ENCODE assay signal across 2 cellular contexts in the genomic region with DNA sequence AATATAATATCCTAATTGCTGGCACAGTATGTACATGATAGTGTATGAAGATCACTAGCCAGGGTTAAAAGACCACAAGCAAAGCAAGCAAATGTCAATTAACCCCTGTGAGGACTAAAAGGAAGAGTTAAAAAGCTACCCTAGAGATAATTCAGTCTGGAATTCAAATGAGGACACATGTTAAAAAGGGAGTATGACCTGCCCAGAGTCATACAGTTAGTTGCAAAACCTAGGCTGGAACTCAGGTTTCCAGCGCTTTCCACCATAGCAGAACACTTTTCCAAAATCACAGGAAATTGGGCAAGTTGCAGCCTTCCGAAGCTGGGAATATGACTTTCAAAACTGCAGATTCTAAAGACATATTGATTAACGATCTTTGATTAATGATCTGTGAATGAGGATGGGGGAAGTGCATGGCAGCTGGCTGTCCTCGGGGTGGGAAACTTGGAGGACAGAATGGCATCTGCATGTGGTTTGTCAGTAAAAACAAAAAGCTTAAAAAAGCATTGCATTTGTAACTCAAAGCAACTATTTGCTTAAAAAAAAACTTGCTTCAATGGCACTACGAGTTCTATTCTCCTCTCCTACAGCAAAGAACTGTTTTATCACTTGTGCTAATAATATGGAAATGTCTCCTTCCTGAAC.
TF ChIP-seq lines count a peak whose summit lies in the region.

No MANE protein-coding gene starts in this region.

TF ChIP-seq in GM23338, 12 proteins besides CTCF, POLR2A, EP300 and RAD21:
- TF ChIP-seq NANOG (IDR thresholded peaks at IDR 0.05; ENCODE audit: borderline replicate concordance) (peak; percentile 54; the same call in 1 of the 2 replicates), ZNF462 (CRISPR knock-in tag; IDR thresholded peaks at IDR 0.05) (no peak)
- TF ChIP-seq, protein P1, sequence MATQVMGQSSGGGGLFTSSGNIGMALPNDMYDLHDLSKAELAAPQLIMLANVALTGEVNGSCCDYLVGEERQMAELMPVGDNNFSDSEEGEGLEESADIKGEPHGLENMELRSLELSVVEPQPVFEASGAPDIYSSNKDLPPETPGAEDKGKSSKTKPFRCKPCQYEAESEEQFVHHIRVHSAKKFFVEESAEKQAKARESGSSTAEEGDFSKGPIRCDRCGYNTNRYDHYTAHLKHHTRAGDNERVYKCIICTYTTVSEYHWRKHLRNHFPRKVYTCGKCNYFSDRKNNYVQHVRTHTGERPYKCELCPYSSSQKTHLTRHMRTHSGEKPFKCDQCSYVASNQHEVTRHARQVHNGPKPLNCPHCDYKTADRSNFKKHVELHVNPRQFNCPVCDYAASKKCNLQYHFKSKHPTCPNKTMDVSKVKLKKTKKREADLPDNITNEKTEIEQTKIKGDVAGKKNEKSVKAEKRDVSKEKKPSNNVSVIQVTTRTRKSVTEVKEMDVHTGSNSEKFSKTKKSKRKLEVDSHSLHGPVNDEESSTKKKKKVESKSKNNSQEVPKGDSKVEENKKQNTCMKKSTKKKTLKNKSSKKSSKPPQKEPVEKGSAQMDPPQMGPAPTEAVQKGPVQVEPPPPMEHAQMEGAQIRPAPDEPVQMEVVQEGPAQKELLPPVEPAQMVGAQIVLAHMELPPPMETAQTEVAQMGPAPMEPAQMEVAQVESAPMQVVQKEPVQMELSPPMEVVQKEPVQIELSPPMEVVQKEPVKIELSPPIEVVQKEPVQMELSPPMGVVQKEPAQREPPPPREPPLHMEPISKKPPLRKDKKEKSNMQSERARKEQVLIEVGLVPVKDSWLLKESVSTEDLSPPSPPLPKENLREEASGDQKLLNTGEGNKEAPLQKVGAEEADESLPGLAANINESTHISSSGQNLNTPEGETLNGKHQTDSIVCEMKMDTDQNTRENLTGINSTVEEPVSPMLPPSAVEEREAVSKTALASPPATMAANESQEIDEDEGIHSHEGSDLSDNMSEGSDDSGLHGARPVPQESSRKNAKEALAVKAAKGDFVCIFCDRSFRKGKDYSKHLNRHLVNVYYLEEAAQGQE (IDR thresholded peaks at IDR 0.05; ENCODE audit: unreplicated experiment): no peak
TF ChIP-seq in GM23338: peak in this region for 1.

TF ChIP-seq in WTC11, 78 proteins besides CTCF, POLR2A, EP300 and RAD21:
- TF ChIP-seq, protein P2, sequence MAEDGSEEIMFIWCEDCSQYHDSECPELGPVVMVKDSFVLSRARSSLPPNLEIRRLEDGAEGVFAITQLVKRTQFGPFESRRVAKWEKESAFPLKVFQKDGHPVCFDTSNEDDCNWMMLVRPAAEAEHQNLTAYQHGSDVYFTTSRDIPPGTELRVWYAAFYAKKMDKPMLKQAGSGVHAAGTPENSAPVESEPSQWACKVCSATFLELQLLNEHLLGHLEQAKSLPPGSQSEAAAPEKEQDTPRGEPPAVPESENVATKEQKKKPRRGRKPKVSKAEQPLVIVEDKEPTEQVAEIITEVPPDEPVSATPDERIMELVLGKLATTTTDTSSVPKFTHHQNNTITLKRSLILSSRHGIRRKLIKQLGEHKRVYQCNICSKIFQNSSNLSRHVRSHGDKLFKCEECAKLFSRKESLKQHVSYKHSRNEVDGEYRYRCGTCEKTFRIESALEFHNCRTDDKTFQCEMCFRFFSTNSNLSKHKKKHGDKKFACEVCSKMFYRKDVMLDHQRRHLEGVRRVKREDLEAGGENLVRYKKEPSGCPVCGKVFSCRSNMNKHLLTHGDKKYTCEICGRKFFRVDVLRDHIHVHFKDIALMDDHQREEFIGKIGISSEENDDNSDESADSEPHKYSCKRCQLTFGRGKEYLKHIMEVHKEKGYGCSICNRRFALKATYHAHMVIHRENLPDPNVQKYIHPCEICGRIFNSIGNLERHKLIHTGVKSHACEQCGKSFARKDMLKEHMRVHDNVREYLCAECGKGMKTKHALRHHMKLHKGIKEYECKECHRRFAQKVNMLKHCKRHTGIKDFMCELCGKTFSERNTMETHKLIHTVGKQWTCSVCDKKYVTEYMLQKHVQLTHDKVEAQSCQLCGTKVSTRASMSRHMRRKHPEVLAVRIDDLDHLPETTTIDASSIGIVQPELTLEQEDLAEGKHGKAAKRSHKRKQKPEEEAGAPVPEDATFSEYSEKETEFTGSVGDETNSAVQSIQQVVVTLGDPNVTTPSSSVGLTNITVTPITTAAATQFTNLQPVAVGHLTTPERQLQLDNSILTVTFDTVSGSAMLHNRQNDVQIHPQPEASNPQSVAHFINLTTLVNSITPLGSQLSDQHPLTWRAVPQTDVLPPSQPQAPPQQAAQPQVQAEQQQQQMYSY (CRISPR knock-in tag; IDR thresholded peaks at IDR 0.05): no peak
- TF ChIP-seq MAX (CRISPR knock-in tag; IDR thresholded peaks at IDR 0.05) (peak; percentile 28; the same call in 1 of the 2 replicates), TP53 (CRISPR knock-in tag; IDR thresholded peaks at IDR 0.05) (no peak), HMGXB4 (CRISPR knock-in tag; IDR thresholded peaks at IDR 0.05) (no peak), TEAD4 (CRISPR knock-in tag; IDR thresholded peaks at IDR 0.05) (no peak), CREB1 (CRISPR knock-in tag; IDR thresholded peaks at IDR 0.05) (no peak), USF2 (CRISPR knock-in tag; IDR thresholded peaks at IDR 0.05) (no peak)
